ENCODE assay signal across 36 cellular contexts in the genomic region with DNA sequence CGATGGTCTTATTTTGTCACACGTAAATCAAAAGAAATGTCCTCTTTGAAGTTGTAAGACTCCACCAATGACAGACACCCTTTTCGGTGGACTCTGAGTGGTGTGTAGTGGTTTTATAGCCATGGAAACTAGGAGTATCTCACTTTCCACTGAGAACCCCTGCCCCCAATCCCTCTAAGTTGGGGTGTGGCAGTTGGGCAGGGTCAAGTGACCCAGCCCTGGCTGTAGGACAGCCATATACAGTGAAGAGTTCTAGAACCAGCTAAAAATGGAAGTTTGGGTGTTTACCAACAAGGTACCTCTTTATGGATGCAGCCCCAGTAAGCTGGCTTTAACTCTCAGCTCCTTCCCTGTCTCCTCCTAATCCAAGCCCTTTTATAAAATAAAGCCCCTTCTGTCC. TPM values are rescaled to one million over a fixed set of nuclear protein-coding genes. Genes with fewer than 3 reads are reported as not detected.
"Had no signal": no experiment of that assay in that cellular context is flagged by ENCODE, and none has a peak within 500 bp of the region (broad histone marks: within the 10 kb centered on the region; RNA-seq: fewer than 3 reads in every experiment).

No MANE protein-coding gene starts in this region.

- H3K27me3 ChIP-seq: ascending aorta, breast epithelium, cardiac muscle cell, colonic mucosa, esophagus squamous epithelium, gastroesophageal sphincter, heart right ventricle had no signal

- H3K4me3 Mint-ChIP-seq: activated CD4-positive, alpha-beta memory T cell treated with anti-CD3 and anti-CD28 coated beads for 36 hours; activated CD4-positive, alpha-beta T cell treated with anti-CD3 and anti-CD28 coated beads for 36 hours; activated CD4-positive, alpha-beta T cell treated with anti-CD3 and anti-CD28 coated beads, Interleukin-2, amount 10 ng/mL, durations not matched to agents 24 days and 14 days; activated naive CD4-positive, alpha-beta T cell treated with anti-CD3 and anti-CD28 coated beads, Interleukin-2, amount 10 ng/mL, durations not matched to agents 7 days and 5 days; activated naive CD8-positive, alpha-beta T cell treated with anti-CD3 and anti-CD28 coated beads, Interleukin-2, amount 10 ng/mL, durations not matched to agents 7 days and 5 days; activated T-cell treated with anti-CD3 and anti-CD28 coated beads, Interleukin-2, amount 50 U/mL, for 24 hours; activated T-cell treated with anti-CD3 and anti-CD28 coated beads, Interleukin-2, amount 50 U/mL, for 72 hours; T-helper 17 cell; T-helper 2 cell treated with Interferon-gamma antibody and Interleukin-4, amounts not matched to agents 5 μg/mL and 100 μg/mL, for 36 hours had no signal

- H3K9me3 Mint-ChIP-seq: activated CD4-positive, alpha-beta memory T cell treated with anti-CD3 and anti-CD28 coated beads for 36 hours; activated CD4-positive, alpha-beta T cell treated with anti-CD3 and anti-CD28 coated beads, Interleukin-2, amount 10 ng/mL, durations not matched to agents 24 days and 14 days; activated naive CD4-positive, alpha-beta T cell treated with anti-CD3 and anti-CD28 coated beads, Interleukin-2, amount 10 ng/mL, durations not matched to agents 7 days and 5 days; activated naive CD4-positive, alpha-beta T cell treated with anti-CD3 and anti-CD28 coated beads, Interleukin-2, amount 50 U/mL, for 72 hours; activated naive CD8-positive, alpha-beta T cell treated with anti-CD3 and anti-CD28 coated beads, Interleukin-2, amount 10 ng/mL, durations not matched to agents 7 days and 5 days; activated T-cell treated with anti-CD3 and anti-CD28 coated beads, Interleukin-2, amount 50 U/mL, for 24 hours; activated T-cell treated with anti-CD3 and anti-CD28 coated beads, Interleukin-2, amount 50 U/mL, for 72 hours; brain; T-helper 2 cell treated with Interferon-gamma antibody and Interleukin-4, amounts not matched to agents 5 μg/mL and 100 μg/mL, for 36 hours had no signal

- H3K4me1 ChIP-seq: ascending aorta, breast epithelium, colonic mucosa, esophagus squamous epithelium, gastroesophageal sphincter, heart right ventricle had no signal

- DNase-seq: activated CD4-positive, alpha-beta memory T cell treated with anti-CD3 and anti-CD28 coated beads for 36 hours; activated CD4-positive, alpha-beta T cell treated with anti-CD3 and anti-CD28 coated beads for 36 hours; activated CD4-positive, alpha-beta T cell treated with anti-CD3 and anti-CD28 coated beads, Interleukin-2, amount 10 ng/mL, durations not matched to agents 24 days and 14 days; activated CD4-positive, CD25-positive, alpha-beta regulatory T cell; activated CD4-positive, CD25-positive, alpha-beta regulatory T cell treated with anti-CD3 and anti-CD28 coated beads, Interleukin-2, amount 50 U/mL, for 72 hours; activated CD8-positive, alpha-beta memory T cell treated with anti-CD3 and anti-CD28 coated beads, Interleukin-2, amount 50 U/mL, for 48 hours; activated gamma-delta T cell; activated naive CD4-positive, alpha-beta T cell; activated naive CD4-positive, alpha-beta T cell treated with anti-CD3 and anti-CD28 coated beads, Interleukin-2, amount 10 ng/mL, durations not matched to agents 7 days and 5 days; activated naive CD8-positive, alpha-beta T cell treated with anti-CD3 and anti-CD28 coated beads, Interleukin-2, amount 10 ng/mL, durations not matched to agents 7 days and 5 days; activated T-cell treated with anti-CD3 and anti-CD28 coated beads for 4 hours; activated T-cell treated with anti-CD3 and anti-CD28 coated beads, Interleukin-2, amount 50 U/mL, for 24 hours; activated T-cell treated with anti-CD3 and anti-CD28 coated beads, Interleukin-2, amount 50 U/mL, for 72 hours; central memory CD4-positive, alpha-beta T cell; cerebellar nuclear complex; colonic mucosa; effector CD8-positive, alpha-beta T cell; esophagus squamous epithelium; foreskin melanocyte; heart right ventricle; T-helper 17 cell; T1000 had no signal

- H3K27ac Mint-ChIP-seq: activated CD4-positive, alpha-beta memory T cell treated with anti-CD3 and anti-CD28 coated beads for 36 hours; activated CD4-positive, alpha-beta T cell treated with anti-CD3 and anti-CD28 coated beads for 36 hours; activated CD4-positive, alpha-beta T cell treated with anti-CD3 and anti-CD28 coated beads, Interleukin-2, amount 10 ng/mL, durations not matched to agents 24 days and 14 days; activated naive CD4-positive, alpha-beta T cell treated with anti-CD3 and anti-CD28 coated beads, Interleukin-2, amount 10 ng/mL, durations not matched to agents 7 days and 5 days; activated naive CD4-positive, alpha-beta T cell treated with anti-CD3 and anti-CD28 coated beads, Interleukin-2, amount 50 U/mL, for 72 hours; activated naive CD8-positive, alpha-beta T cell treated with anti-CD3 and anti-CD28 coated beads, Interleukin-2, amount 10 ng/mL, durations not matched to agents 7 days and 5 days; activated T-cell treated with anti-CD3 and anti-CD28 coated beads, Interleukin-2, amount 50 U/mL, for 24 hours; activated T-cell treated with anti-CD3 and anti-CD28 coated beads, Interleukin-2, amount 50 U/mL, for 72 hours; T-helper 17 cell; T-helper 2 cell treated with Interferon-gamma antibody and Interleukin-4, amounts not matched to agents 5 μg/mL and 100 μg/mL, for 36 hours had no signal

- H3K36me3 ChIP-seq: ascending aorta, breast epithelium, cardiac muscle cell, colonic mucosa, esophagus squamous epithelium, heart right ventricle had no signal

- H3K27ac ChIP-seq: ascending aorta, breast epithelium, cardiac muscle cell, colonic mucosa, epithelial cell of prostate, esophagus squamous epithelium, gastroesophageal sphincter, heart right ventricle had no signal

- H3K4me1 Mint-ChIP-seq: activated CD4-positive, alpha-beta T cell treated with anti-CD3 and anti-CD28 coated beads for 36 hours; activated CD4-positive, alpha-beta T cell treated with anti-CD3 and anti-CD28 coated beads, Interleukin-2, amount 10 ng/mL, durations not matched to agents 24 days and 14 days; activated naive CD4-positive, alpha-beta T cell treated with anti-CD3 and anti-CD28 coated beads, Interleukin-2, amount 10 ng/mL, durations not matched to agents 7 days and 5 days; activated naive CD8-positive, alpha-beta T cell treated with anti-CD3 and anti-CD28 coated beads, Interleukin-2, amount 10 ng/mL, durations not matched to agents 7 days and 5 days had no signal

- FAIRE-seq: endometrium, endothelial cell of umbilical vein had no signal

- H3K36me3 Mint-ChIP-seq: activated CD4-positive, alpha-beta memory T cell treated with anti-CD3 and anti-CD28 coated beads for 36 hours; activated naive CD4-positive, alpha-beta T cell treated with anti-CD3 and anti-CD28 coated beads, Interleukin-2, amount 10 ng/mL, durations not matched to agents 7 days and 5 days; activated naive CD4-positive, alpha-beta T cell treated with anti-CD3 and anti-CD28 coated beads, Interleukin-2, amount 50 U/mL, for 72 hours; activated naive CD8-positive, alpha-beta T cell treated with anti-CD3 and anti-CD28 coated beads, Interleukin-2, amount 10 ng/mL, durations not matched to agents 7 days and 5 days had no signal

- H3K9me3 ChIP-seq: ascending aorta, breast epithelium, colonic mucosa, esophagus squamous epithelium, gastroesophageal sphincter, heart right ventricle had no signal

- H3K4me3 ChIP-seq: ascending aorta, breast epithelium, cardiac muscle cell, colonic mucosa, esophagus squamous epithelium, gastroesophageal sphincter, heart right ventricle had no signal

- ATAC-seq: activated CD4-positive, alpha-beta T cell treated with anti-CD3 and anti-CD28 coated beads for 36 hours; activated naive CD4-positive, alpha-beta T cell treated with anti-CD3 and anti-CD28 coated beads, Interleukin-2, amount 50 U/mL, for 72 hours; activated T-cell treated with anti-CD3 and anti-CD28 coated beads, Interleukin-2, amount 50 U/mL, for 72 hours; gastroesophageal sphincter; heart right ventricle; T-helper 17 cell had no signal

RNA-seq across cellular contexts. Expression of gene C22orf31, which starts 5.2 kb away (rescaled TPM):
- total RNA-seq: activated CD4-positive, alpha-beta memory T cell treated with anti-CD3 and anti-CD28 coated beads for 36 hours; activated CD4-positive, alpha-beta T cell treated with anti-CD3 and anti-CD28 coated beads for 36 hours; activated CD4-positive, alpha-beta T cell treated with anti-CD3 and anti-CD28 coated beads, Interleukin-2, amount 10 ng/mL, durations not matched to agents 24 days and 14 days; activated naive CD4-positive, alpha-beta T cell treated with anti-CD3 and anti-CD28 coated beads, Interleukin-2, amount 50 U/mL, for 72 hours; activated naive CD8-positive, alpha-beta T cell treated with anti-CD3 and anti-CD28 coated beads, Interleukin-2, amount 10 ng/mL, durations not matched to agents 7 days and 5 days; activated T-cell treated with anti-CD3 and anti-CD28 coated beads, Interleukin-2, amount 50 U/mL, for 72 hours; ascending aorta; cardiac muscle cell; dermis microvascular lymphatic vessel endothelial cell; endothelial cell of umbilical vein; fibroblast of villous mesenchyme; gastroesophageal sphincter; glomerular endothelial cell; T-helper 17 cell had no signal
- polyA plus RNA-seq: cardiac muscle cell, endothelial cell of umbilical vein, fibroblast of lung, heart right ventricle had no signal

RNA-seq across cellular contexts. Expression of gene KREMEN1, which starts 16.4 kb away (rescaled TPM):
- total RNA-seq: activated CD4-positive, alpha-beta T cell treated with anti-CD3 and anti-CD28 coated beads, Interleukin-2, amount 10 ng/mL, durations not matched to agents 24 days and 14 days had no signal
